8 cellular contexts compared by ENCODE assay signal in the genomic region with DNA sequence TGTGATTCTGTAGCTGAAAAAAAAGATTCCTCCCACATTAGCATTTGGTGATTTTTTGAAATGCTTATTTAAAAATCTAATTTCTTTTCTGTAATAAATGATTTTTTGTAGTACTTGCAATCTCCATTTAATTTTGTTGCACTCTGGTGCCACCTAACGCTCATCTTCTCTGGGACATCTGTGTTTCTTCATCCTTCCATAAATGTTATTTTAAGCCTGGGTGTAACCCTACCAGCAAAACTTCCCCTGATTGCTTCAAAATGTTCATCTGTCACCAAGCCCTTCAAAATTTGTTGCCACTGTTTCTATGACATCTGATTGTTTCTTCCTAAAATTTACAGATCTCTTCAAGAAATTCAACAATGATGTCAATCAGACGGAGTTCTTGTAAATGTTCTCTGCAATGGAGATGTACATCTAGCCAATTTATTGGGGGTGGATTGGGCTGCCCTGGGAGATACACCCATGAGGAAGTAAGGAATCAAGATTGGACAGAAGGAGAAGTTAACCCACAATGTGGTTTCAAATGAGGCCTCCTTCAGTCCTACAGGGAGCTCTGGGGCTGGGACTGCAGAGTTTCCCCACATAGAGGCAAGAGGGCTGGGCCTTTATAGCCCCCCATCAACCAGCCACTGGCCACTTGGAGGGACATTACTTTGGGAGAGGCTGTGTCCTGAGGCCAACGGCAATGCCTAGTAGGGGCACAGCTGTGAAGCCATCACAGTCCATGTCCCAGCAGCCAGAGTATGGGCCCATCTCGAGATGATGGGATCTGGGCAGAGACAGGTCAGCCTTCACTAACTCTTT. TPM values are rescaled to one million over a fixed set of nuclear protein-coding genes. Genes with fewer than 3 reads are reported as not detected.
DNase-seq lines count a peak whose midpoint lies in the region; ATAC-seq and TF ChIP-seq lines count a peak whose summit lies in the region.

No MANE protein-coding gene starts in this region.

- no peak overlapping the region for H3K4me3 ChIP-seq in choroid plexus epithelial cell (ENCODE audit: low read depth, low read length)
- H3K4me3 ChIP-seq in osteoblast (ENCODE audit: insufficient read depth, low read length), result no peak overlapping the region

- H3K4me1 ChIP-seq in osteoblast (ENCODE audit: insufficient read depth, low read length), result no peaks in the 10 kb centered on the region

- DNase-seq in NCI-H510A treated with DMSO at 0.1 percent for 48 hours (lab: John Stamatoyannopoulos, UW), result peak; percentile 11
- no peak for DNase-seq in NCI-H510A (lab: John Stamatoyannopoulos, UW)
- DNase-seq in NCI-H69 (lab: John Stamatoyannopoulos, UW), result peak; percentile 57
- peak; percentile 77 for DNase-seq in choroid plexus epithelial cell (ENCODE audit: low read depth)
- DNase-seq in osteoblast (ENCODE audit: insufficient read length, low spot score, missing footprints), result peak; percentile 69
- no peak for DNase-seq in omental fat pad (ENCODE audit: low spot score)
- DNase-seq in HuH-7 (ENCODE audit: low spot score), result no peak
- DNase-seq in activated T-cell treated with anti-CD3 and anti-CD28 coated beads, Interleukin-2, amount 50 U/mL, for 48 hours, result no peak

- no peak for ATAC-seq in omental fat pad (ENCODE audit: low FRiP score)

- H3K9me3 ChIP-seq in osteoblast (ENCODE audit: low read depth, low read length), result no peaks in the 10 kb centered on the region

- H3K36me3 ChIP-seq in osteoblast (ENCODE audit: insufficient read depth, low read length), result no peaks in the 10 kb centered on the region

- H3K4me2 ChIP-seq in osteoblast (ENCODE audit: insufficient read depth, low read length), result no peak overlapping the region

- no peaks in the 10 kb centered on the region for H3K79me2 ChIP-seq in osteoblast (ENCODE audit: insufficient read depth, low read length)

- TF ChIP-seq CTCF in choroid plexus epithelial cell (conservative IDR thresholded peaks at IDR 0.05; ENCODE audit: low read depth, low read length), result peak; percentile 67
- TF ChIP-seq CTCF in osteoblast (IDR thresholded peaks at IDR 0.05; ENCODE audit: extremely low read depth, low read depth, low read length), result peak; percentile 65
- TF ChIP-seq CTCF in omental fat pad (IDR thresholded peaks at IDR 0.05), result no peak

- H2AFZ ChIP-seq in osteoblast (ENCODE audit: low read length), result no peak overlapping the region

- H3K27me3 ChIP-seq in osteoblast (ENCODE audit: insufficient read depth, low read length), result no peaks in the 10 kb centered on the region

- no peak overlapping the region for H3K27ac ChIP-seq in osteoblast (ENCODE audit: low read depth, low read length)

- no peaks in the 10 kb centered on the region for H4K20me1 ChIP-seq in osteoblast (ENCODE audit: insufficient read depth, low read length)

RNA-seq across cellular contexts. Expression of a gene that starts 23.3 kb away (rescaled TPM):
- 5.8 and 6.8 TPM in 2 replicates for total RNA-seq in osteoblast
- total RNA-seq in omental fat pad, result 100 to 1,000 TPM in 1 of 4 donors, 10 to 100 TPM in 3; 27.2 to 238 (median 54.5) TPM

Comparison
In these comparisons a context has a peak if more than half of its experiments do, and no peak if none do; other contexts are left out.
1. DNase-seq: peak in NCI-H510A treated with DMSO at 0.1 percent for 48 hours (single experiment), NCI-H69 (single experiment), choroid plexus epithelial cell (single experiment) and osteoblast (single experiment); none in NCI-H510A (single experiment), omental fat pad (single experiment), HuH-7 (single experiment) and activated T-cell treated with anti-CD3 and anti-CD28 coated beads, Interleukin-2, amount 50 U/mL, for 48 hours (0 of 2).
2. CTCF ChIP-seq: peak in choroid plexus epithelial cell (single experiment) and osteoblast (single experiment); none in omental fat pad (0 of 3).